3 cellular contexts compared by ENCODE assay signal in the genomic region with DNA sequence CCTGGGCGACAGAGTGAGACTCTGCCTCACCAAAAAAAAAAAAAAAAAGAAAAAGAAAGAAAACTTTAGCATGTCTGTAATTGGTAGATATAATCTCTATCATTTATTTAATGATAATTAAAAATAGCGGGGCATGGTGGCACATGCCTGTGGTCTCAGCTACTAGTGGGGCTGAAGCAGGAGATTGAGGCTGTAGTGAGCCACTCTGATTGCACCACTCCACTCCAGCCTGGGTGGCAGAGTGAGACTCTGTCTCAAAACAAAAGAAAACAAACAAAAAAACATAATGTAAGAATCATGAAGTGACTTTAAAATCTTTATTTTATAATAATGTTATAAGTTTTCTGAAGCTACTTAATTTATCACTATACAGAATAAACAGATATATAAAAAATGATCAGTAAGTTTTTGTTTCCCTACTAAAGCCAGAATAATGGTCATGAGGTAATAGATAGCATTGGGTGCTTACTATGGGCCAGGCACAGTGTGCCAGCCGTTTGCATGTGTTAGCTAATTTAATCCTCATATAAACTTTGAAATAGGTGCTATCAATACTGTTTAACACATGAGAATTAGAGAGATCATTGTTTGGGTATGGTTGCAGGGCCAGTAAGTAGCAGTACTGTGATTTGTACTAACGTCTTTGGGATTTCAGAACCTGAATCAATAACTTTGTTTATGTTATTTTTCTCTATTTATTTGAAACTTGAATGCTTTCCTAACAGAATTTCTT.
TF ChIP-seq lines count a peak whose summit lies in the region.

No MANE protein-coding gene starts in this region.

TF ChIP-seq in SK-N-SH, 30 proteins besides CTCF, POLR2A, EP300 and RAD21:
- no peak for TF ChIP-seq FOXJ3 (CRISPR knock-in tag; IDR thresholded peaks at IDR 0.05)
- TF ChIP-seq SMC3 (IDR thresholded peaks at IDR 0.05; ENCODE audit: low read depth, low read length): no peak
- TF ChIP-seq POLR2AphosphoS5 (IDR thresholded peaks at IDR 0.05; ENCODE audit: low read depth, low read length): no peak

TF ChIP-seq in SK-N-SH treated with all-trans-retinoic acid at 6 μM for 48 hours, 23 proteins besides CTCF, POLR2A, EP300 and RAD21:
- TF ChIP-seq ZFP30 (CRISPR knock-in tag; IDR thresholded peaks at IDR 0.05) (no peak), BACH2 (CRISPR knock-in tag; IDR thresholded peaks at IDR 0.05; ENCODE audit: borderline replicate concordance) (no peak), ZNF8 (CRISPR knock-in tag; IDR thresholded peaks at IDR 0.05) (no peak), ISL1 (CRISPR knock-in tag; IDR thresholded peaks at IDR 0.05) (no peak), ZC3H10 (CRISPR knock-in tag; IDR thresholded peaks at IDR 0.05) (no peak), CSDC2 (CRISPR knock-in tag; IDR thresholded peaks at IDR 0.05) (no peak), PPARA (CRISPR knock-in tag; IDR thresholded peaks at IDR 0.05; ENCODE audit: borderline replicate concordance) (no peak), TCF4 (CRISPR knock-in tag; IDR thresholded peaks at IDR 0.05; ENCODE audit: borderline replicate concordance) (no peak), OSR1 (CRISPR knock-in tag; IDR thresholded peaks at IDR 0.05) (no peak), ZNF565 (CRISPR knock-in tag; conservative IDR thresholded peaks at IDR 0.05; ENCODE audit: low read depth) (no peak), ARNTL (CRISPR knock-in tag; IDR thresholded peaks at IDR 0.05; ENCODE audit: borderline replicate concordance, low read depth) (no peak)
- TF ChIP-seq, protein P1, sequence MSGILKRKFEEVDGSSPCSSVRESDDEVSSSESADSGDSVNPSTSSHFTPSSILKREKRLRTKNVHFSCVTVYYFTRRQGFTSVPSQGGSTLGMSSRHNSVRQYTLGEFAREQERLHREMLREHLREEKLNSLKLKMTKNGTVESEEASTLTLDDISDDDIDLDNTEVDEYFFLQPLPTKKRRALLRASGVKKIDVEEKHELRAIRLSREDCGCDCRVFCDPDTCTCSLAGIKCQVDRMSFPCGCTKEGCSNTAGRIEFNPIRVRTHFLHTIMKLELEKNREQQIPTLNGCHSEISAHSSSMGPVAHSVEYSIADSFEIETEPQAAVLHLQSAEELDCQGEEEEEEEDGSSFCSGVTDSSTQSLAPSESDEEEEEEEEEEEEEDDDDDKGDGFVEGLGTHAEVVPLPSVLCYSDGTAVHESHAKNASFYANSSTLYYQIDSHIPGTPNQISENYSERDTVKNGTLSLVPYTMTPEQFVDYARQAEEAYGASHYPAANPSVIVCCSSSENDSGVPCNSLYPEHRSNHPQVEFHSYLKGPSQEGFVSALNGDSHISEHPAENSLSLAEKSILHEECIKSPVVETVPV (CRISPR knock-in tag; IDR thresholded peaks at IDR 0.05): no peak
- TF ChIP-seq, protein P2, sequence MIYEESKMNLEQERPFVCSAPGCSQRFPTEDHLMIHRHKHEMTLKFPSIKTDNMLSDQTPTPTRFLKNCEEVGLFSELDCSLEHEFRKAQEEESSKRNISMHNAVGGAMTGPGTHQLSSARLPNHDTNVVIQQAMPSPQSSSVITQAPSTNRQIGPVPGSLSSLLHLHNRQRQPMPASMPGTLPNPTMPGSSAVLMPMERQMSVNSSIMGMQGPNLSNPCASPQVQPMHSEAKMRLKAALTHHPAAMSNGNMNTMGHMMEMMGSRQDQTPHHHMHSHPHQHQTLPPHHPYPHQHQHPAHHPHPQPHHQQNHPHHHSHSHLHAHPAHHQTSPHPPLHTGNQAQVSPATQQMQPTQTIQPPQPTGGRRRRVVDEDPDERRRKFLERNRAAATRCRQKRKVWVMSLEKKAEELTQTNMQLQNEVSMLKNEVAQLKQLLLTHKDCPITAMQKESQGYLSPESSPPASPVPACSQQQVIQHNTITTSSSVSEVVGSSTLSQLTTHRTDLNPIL (CRISPR knock-in tag; IDR thresholded peaks at IDR 0.05; ENCODE audit: low read depth): no peak
- TF ChIP-seq, protein P3, sequence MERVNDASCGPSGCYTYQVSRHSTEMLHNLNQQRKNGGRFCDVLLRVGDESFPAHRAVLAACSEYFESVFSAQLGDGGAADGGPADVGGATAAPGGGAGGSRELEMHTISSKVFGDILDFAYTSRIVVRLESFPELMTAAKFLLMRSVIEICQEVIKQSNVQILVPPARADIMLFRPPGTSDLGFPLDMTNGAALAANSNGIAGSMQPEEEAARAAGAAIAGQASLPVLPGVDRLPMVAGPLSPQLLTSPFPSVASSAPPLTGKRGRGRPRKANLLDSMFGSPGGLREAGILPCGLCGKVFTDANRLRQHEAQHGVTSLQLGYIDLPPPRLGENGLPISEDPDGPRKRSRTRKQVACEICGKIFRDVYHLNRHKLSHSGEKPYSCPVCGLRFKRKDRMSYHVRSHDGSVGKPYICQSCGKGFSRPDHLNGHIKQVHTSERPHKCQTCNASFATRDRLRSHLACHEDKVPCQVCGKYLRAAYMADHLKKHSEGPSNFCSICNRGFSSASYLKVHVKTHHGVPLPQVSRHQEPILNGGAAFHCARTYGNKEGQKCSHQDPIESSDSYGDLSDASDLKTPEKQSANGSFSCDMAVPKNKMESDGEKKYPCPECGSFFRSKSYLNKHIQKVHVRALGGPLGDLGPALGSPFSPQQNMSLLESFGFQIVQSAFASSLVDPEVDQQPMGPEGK (CRISPR knock-in tag; IDR thresholded peaks at IDR 0.05; ENCODE audit: borderline replicate concordance): no peak

TF ChIP-seq in K562, 482 proteins besides CTCF, POLR2A, EP300 and RAD21:
- TF ChIP-seq RBFOX2 (IDR thresholded peaks at IDR 0.05; ENCODE audit: low read depth, low read length) (no peak), U2AF1 (optimal IDR thresholded peaks at IDR 0.05; ENCODE audit: low read depth, low read length) (no peak), ZNF589 (CRISPR knock-in tag; IDR thresholded peaks at IDR 0.05; ENCODE audit: low read depth) (0 out of 2 replicates have a peak, but pooled peaks have one; percentile 16)
